13 cellular contexts compared by ENCODE assay signal in the genomic region with DNA sequence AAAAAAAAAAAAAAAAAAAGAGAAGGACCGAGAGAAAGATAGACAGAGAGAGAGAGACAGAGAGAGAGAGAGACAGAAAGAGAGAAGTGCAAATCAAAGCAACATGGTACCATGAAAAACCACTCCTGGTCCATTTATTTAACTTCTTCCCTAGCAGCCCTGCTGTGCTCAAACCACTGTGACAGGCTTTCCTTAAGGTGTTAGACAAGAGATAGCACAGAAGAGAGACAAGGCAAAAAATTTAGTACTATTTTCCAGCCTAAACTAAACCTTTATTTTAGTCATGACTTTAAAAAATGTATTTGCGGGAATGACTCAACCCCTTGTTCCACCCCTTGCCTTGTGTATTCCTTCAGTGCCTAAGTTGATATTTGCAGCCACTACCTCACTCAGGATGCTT. TPM values are rescaled to one million over a fixed set of nuclear protein-coding genes. Genes with fewer than 3 reads are reported as not detected.
DNase-seq lines count a peak whose midpoint lies in the region; ATAC-seq, FAIRE-seq and TF ChIP-seq lines count a peak whose summit lies in the region.
"Had no signal": no experiment of that assay in that cellular context is flagged by ENCODE, and none has a peak within 500 bp of the region (broad histone marks: within the 10 kb centered on the region; RNA-seq: fewer than 3 reads in every experiment).

No MANE protein-coding gene starts in this region.

- no peaks in the 10 kb centered on the region for H3K9me3 ChIP-seq in trophoblast cell (ENCODE audit: insufficient read depth, low read depth, low read length)
- H3K9me3 ChIP-seq: prostate gland, SJSA1 had no signal

- H4K12ac ChIP-seq in trophoblast cell (ENCODE audit: low read depth, low read length): no peak overlapping the region

- H3K14ac ChIP-seq in trophoblast cell (ENCODE audit: low read length): no peak overlapping the region

- no peak overlapping the region for H3K27ac ChIP-seq in trophoblast cell (ENCODE audit: low read depth, low read length)
- H3K27ac ChIP-seq: prostate gland, SJSA1 had no signal

- H3K4me1 ChIP-seq in trophoblast cell (ENCODE audit: control insufficient read depth in 1 of 2, insufficient read depth in 2 of 2, low read length in 2 of 2): peaks cover 6 to 14% of the 10 kb centered on the region in 2 experiments
- H3K4me1 ChIP-seq: prostate gland had no signal

- H3K79me2 ChIP-seq in trophoblast cell (ENCODE audit: control insufficient read depth, insufficient read depth, low read length, poor library complexity): no peaks in the 10 kb centered on the region

- no peak overlapping the region for H3K23ac ChIP-seq in trophoblast cell (ENCODE audit: low read length)

- H3K4me2 ChIP-seq in trophoblast cell (ENCODE audit: low read length): no peak overlapping the region

- H3K9ac ChIP-seq in trophoblast cell (ENCODE audit: low read length): no peak overlapping the region

- TF ChIP-seq CTCF in GM12864 (IDR thresholded peaks at IDR 0.05; ENCODE audit: low read depth, low read length, missing control alignments): no peak
- TF ChIP-seq CTCF in bronchial epithelial cell (IDR thresholded peaks at IDR 0.05; ENCODE audit: insufficient read depth, low read length, severe bottlenecking): no peak

- no CpG with 5 or more reads among the region's 2 CpGs for WGBS in trophoblast cell (ENCODE audit: extremely low coverage, insufficient coverage, insufficient read length)

- H3K27me3 ChIP-seq in bronchial epithelial cell (ENCODE audit: control insufficient read depth, insufficient read depth, low read length) (no peaks in the 10 kb centered on the region), trophoblast cell (ENCODE audit: insufficient read depth, low read length) (no peaks in the 10 kb centered on the region)
- H3K27me3 ChIP-seq: SJSA1 had no signal

- no peak for FAIRE-seq in bronchial epithelial cell (lab: Jason Lieb, UNC)
- FAIRE-seq: endothelial cell of umbilical vein had no signal

- H3K4me3 ChIP-seq in GM12864 (ENCODE audit: low read depth, low read length): peak overlapping the region; percentile 66
- no peak overlapping the region for H3K4me3 ChIP-seq in bronchial epithelial cell (ENCODE audit: low read depth, low read length)
- H3K4me3 ChIP-seq in trophoblast cell (ENCODE audit: low read depth, low read length): no peak overlapping the region
- H3K4me3 ChIP-seq: prostate gland, SJSA1 had no signal

- H2BK12ac ChIP-seq in trophoblast cell (ENCODE audit: low read length): no peak overlapping the region

- no peak overlapping the region for H3K4ac ChIP-seq in trophoblast cell (ENCODE audit: low read depth, low read length)

- no peak overlapping the region for H2BK120ac ChIP-seq in trophoblast cell (ENCODE audit: insufficient read depth, low read length, poor library complexity)

- H2AK5ac ChIP-seq in trophoblast cell (ENCODE audit: low read length): no peak overlapping the region

- no peak overlapping the region for H2BK5ac ChIP-seq in trophoblast cell (ENCODE audit: low read depth, low read length, poor library complexity)

- H2AFZ ChIP-seq in trophoblast cell (ENCODE audit: insufficient read depth, low read length, poor library complexity): peak overlapping the region; percentile 32

- H3K36me3 ChIP-seq in bronchial epithelial cell (ENCODE audit: control insufficient read depth, insufficient read depth, low read length) (no peaks in the 10 kb centered on the region), trophoblast cell (ENCODE audit: control insufficient read depth in 1 of 2, insufficient read depth in 2 of 2, low read length in 2 of 2) (no peaks in the 10 kb centered on the region)
- H3K36me3 ChIP-seq: prostate gland, SJSA1 had no signal

- no peak for DNase-seq in GM12864 (ENCODE audit: low read depth)
- DNase-seq in NAMALWA (ENCODE audit: low spot score): peak; percentile 46
- DNase-seq in bronchial epithelial cell (ENCODE audit: low read depth): peak; percentile 35
- DNase-seq in trophoblast cell: no peak
- DNase-seq in COLO829 (ENCODE audit: low spot score): no peak
- no peak for DNase-seq in DMS153 (lab: John Stamatoyannopoulos, UW)
- no peak for DNase-seq in Kasumi-1 (lab: John Stamatoyannopoulos, UW)
- DNase-seq: NCI-H1092, NCI-H69 had no signal

- no peak overlapping the region for H4K8ac ChIP-seq in trophoblast cell (ENCODE audit: low read depth, low read length)

- H3K18ac ChIP-seq in trophoblast cell (ENCODE audit: low read length): no peak overlapping the region

- no peak overlapping the region for H4K91ac ChIP-seq in trophoblast cell (ENCODE audit: low read depth, low read length)

- peaks cover 12% of the 10 kb centered on the region for H3K79me1 ChIP-seq in trophoblast cell (ENCODE audit: low read length)

- ATAC-seq in GM21737 (IDR thresholded peaks at IDR 0.05; ENCODE audit: unreplicated experiment): no peak

RNA-seq across cellular contexts. Expression of a gene that starts 0.4 kb away (rescaled TPM):
- total RNA-seq in bronchial epithelial cell: under 0.01 TPM in 1 of 2 replicates, not detected in the other
- polyA plus RNA-seq in trophoblast cell (2013): 114 and 123 TPM in 2 replicates
- total RNA-seq: endothelial cell of umbilical vein had no signal

Comparison
In these comparisons a context has a peak if more than half of its experiments do, and no peak if none do; other contexts are left out.
1. DNase-seq: peak in NAMALWA (single experiment) and bronchial epithelial cell (single experiment); none in GM12864 (single experiment), trophoblast cell (0 of 2), COLO829 (single experiment), DMS153 (single experiment) and Kasumi-1 (0 of 2).